ENCODE assay signal across 18 cellular contexts in the genomic region with DNA sequence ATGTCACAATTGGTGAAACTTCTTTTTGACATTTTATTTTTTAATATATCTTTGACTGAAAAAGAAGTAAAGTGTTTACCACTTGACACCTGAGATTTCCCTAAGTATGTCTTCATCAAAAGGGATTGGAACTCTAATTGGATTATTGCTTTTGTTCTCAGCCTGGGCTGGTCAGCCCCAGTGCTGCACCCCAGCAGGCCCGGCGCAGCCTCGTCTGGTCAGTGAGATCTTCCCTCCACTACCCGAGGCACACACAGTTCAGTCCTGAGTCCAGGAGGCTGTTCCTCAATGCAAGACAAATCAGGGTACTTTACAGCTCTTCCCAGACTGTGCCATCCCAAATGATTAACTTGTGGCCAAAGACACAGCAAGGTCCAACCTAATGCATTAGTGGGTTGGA.
DNase-seq lines count a peak whose midpoint lies in the region; ATAC-seq, FAIRE-seq and TF ChIP-seq lines count a peak whose summit lies in the region.
"Had no signal": no experiment of that assay in that cellular context is flagged by ENCODE, and none has a peak within 500 bp of the region (broad histone marks: within the 10 kb centered on the region; RNA-seq: fewer than 3 reads in every experiment).

No MANE protein-coding gene starts in this region.

- H3K4me1 ChIP-seq in cardiac muscle cell (ENCODE audit: low read depth) (peaks cover 31% of the 10 kb centered on the region), right cardiac atrium (ENCODE audit: control insufficient read depth, insufficient read depth, low read length) (no peaks in the 10 kb centered on the region), mucosa of descending colon (ENCODE audit: low read depth) (no peaks in the 10 kb centered on the region), thoracic aorta (ENCODE audit: control insufficient read depth in 1 of 2, low read depth in 2 of 2) (peaks cover 13 to 21% of the 10 kb centered on the region in 2 donors), kidney (ENCODE audit: control insufficient read depth in 1 of 2, insufficient read depth in 1 of 2, low read depth in 1 of 2, low read length in 2 of 2) (no peaks in the 10 kb centered on the region)
- H3K4me1 ChIP-seq: A549 had no signal

- TF ChIP-seq CTCF in cardiac muscle cell (IDR thresholded peaks at IDR 0.05; ENCODE audit: low read depth, low read length) (no peak), glutamatergic neuron (IDR thresholded peaks at IDR 0.05; ENCODE audit: partially characterized antibody, unreplicated experiment) (no peak), mucosa of descending colon (IDR thresholded peaks at IDR 0.05) (no peak), thoracic aorta (IDR thresholded peaks at IDR 0.05) (no peak), kidney (IDR thresholded peaks at IDR 0.05; ENCODE audit: borderline replicate concordance, extremely low read depth, insufficient read depth) (no peak)

- H3K9ac ChIP-seq in kidney (ENCODE audit: low read length in 2 of 2), result no peak overlapping the region

- ATAC-seq in right cardiac atrium, result no peak
- peak; percentile 44 for ATAC-seq in mucosa of descending colon
- ATAC-seq in thoracic aorta (ENCODE audit: insufficient number of reproducible peaks, low FRiP score, low read depth), result no peak
- ATAC-seq: A549, HepG2 had no signal

- no peak overlapping the region for H3K4me3 Mint-ChIP-seq in glutamatergic neuron (ENCODE audit: unreplicated experiment)
- H3K4me3 Mint-ChIP-seq: CD4-positive, alpha-beta T cell; H9 had no signal

- peaks cover 58% of the 10 kb centered on the region for H3K4me1 Mint-ChIP-seq in glutamatergic neuron (ENCODE audit: low read depth, unreplicated experiment)

- whole genome bisulfite sequencing in right cardiac atrium, result 69% methylated on average over 4 of the region's 4 CpGs

- H3K36me3 Mint-ChIP-seq in glutamatergic neuron (ENCODE audit: unreplicated experiment), result no peaks in the 10 kb centered on the region

- peaks cover 6% of the 10 kb centered on the region for H3K27me3 Mint-ChIP-seq in glutamatergic neuron (ENCODE audit: unreplicated experiment)
- H3K27me3 Mint-ChIP-seq: CD4-positive, alpha-beta T cell had no signal

- DNase-seq in cardiac muscle cell (ENCODE audit: low read depth in 1 of 2, low spot score in 1 of 2), result no peak
- no peak for DNase-seq in right cardiac atrium
- no peak for DNase-seq in glutamatergic neuron
- no peak for DNase-seq in mucosa of descending colon
- no peak for DNase-seq in thoracic aorta (ENCODE audit: low spot score)
- no peak for DNase-seq in kidney
- DNase-seq in NCI-H146 treated with DMSO at 0.1 percent for 48 hours (lab: John Stamatoyannopoulos, UW; ENCODE audit: unreplicated experiment), result no peak
- no peak for DNase-seq in COLO668 (lab: John Stamatoyannopoulos, UW; ENCODE audit: unreplicated experiment)
- DNase-seq: AML-193; CD4-positive, alpha-beta T cell; DMS79 treated with DMSO at 0.1 percent for 48 hours; GF-D8; GOT3; H9 had no signal

- no peaks in the 10 kb centered on the region for H3K36me3 ChIP-seq in cardiac muscle cell
- H3K36me3 ChIP-seq in mucosa of descending colon (ENCODE audit: low read depth), result no peaks in the 10 kb centered on the region
- H3K36me3 ChIP-seq in thoracic aorta, result no peaks in the 10 kb centered on the region
- H3K36me3 ChIP-seq in kidney (ENCODE audit: control insufficient read depth in 1 of 2, insufficient read depth in 2 of 2, low read length in 2 of 2), result no peaks in the 10 kb centered on the region

- H3K4me3 ChIP-seq in cardiac muscle cell, result no peak overlapping the region
- H3K4me3 ChIP-seq in right cardiac atrium (ENCODE audit: low read length), result no peak overlapping the region
- no peak overlapping the region for H3K4me3 ChIP-seq in mucosa of descending colon
- H3K4me3 ChIP-seq in thoracic aorta, result no peak overlapping the region
- H3K4me3 ChIP-seq in kidney (ENCODE audit: low read length in 2 of 2), result no peak overlapping the region
- H3K4me3 ChIP-seq: A549 had no signal

- no peaks in the 10 kb centered on the region for H3K27me3 ChIP-seq in cardiac muscle cell
- no peaks in the 10 kb centered on the region for H3K27me3 ChIP-seq in right cardiac atrium (ENCODE audit: control insufficient read depth, insufficient read depth)
- H3K27me3 ChIP-seq in thoracic aorta (replicated peaks; ENCODE audit: insufficient read depth), result no peaks in the 10 kb centered on the region

- FAIRE-seq in kidney (lab: Jason Lieb, UNC), result no peak
- FAIRE-seq: A549, HepG2 had no signal

- intact Hi-C loops in right cardiac atrium (cut with DNase I), result loop anchor here in 1 of 4 donors (10.0 kb wide), 1 partner anchor 86 kb away; no protein-coding TSS in a partner anchor
- intact Hi-C loops in mucosa of descending colon (cut with DNase I, micrococcal nuclease), result no loop called here
- intact Hi-C loops in kidney (cut with DNase I), result no loop called here

- no peaks in the 10 kb centered on the region for H3K9me3 ChIP-seq in cardiac muscle cell (ENCODE audit: low read depth)
- no peaks in the 10 kb centered on the region for H3K9me3 ChIP-seq in right cardiac atrium (ENCODE audit: control insufficient read depth, low read length)
- no peaks in the 10 kb centered on the region for H3K9me3 ChIP-seq in mucosa of descending colon
- no peaks in the 10 kb centered on the region for H3K9me3 ChIP-seq in thoracic aorta
- no peaks in the 10 kb centered on the region for H3K9me3 ChIP-seq in kidney (ENCODE audit: control insufficient read depth in 1 of 2, low read length in 2 of 2)
- H3K9me3 ChIP-seq: A549 had no signal

- no peaks in the 10 kb centered on the region for H3K9me3 Mint-ChIP-seq in glutamatergic neuron (ENCODE audit: unreplicated experiment)
- H3K9me3 Mint-ChIP-seq: CD4-positive, alpha-beta T cell; H9 had no signal

- H3K27ac Mint-ChIP-seq in glutamatergic neuron (ENCODE audit: unreplicated experiment), result peak overlapping the region; percentile 75
- H3K27ac Mint-ChIP-seq: CD4-positive, alpha-beta T cell; H9 had no signal

- H3K27ac ChIP-seq in cardiac muscle cell, result peak overlapping the region; percentile 79
- H3K27ac ChIP-seq in right cardiac atrium (ENCODE audit: low read length), result no peak overlapping the region
- H3K27ac ChIP-seq in thoracic aorta, result peak overlapping the region; percentile 36 to 44
- H3K27ac ChIP-seq in kidney (ENCODE audit: low read depth in 2 of 2, low read length in 2 of 2), result no peak overlapping the region
- H3K27ac ChIP-seq: 22Rv1, A549, C4-2B had no signal

Comparison
In these comparisons a context has a peak if more than half of its experiments do, and no peak if none do; other contexts are left out.
1. H3K27ac ChIP-seq: peak in cardiac muscle cell (single experiment) and thoracic aorta (2 of 2); none in right cardiac atrium (single experiment) and kidney (0 of 2).